17 cellular contexts compared by ENCODE assay signal in the genomic region with DNA sequence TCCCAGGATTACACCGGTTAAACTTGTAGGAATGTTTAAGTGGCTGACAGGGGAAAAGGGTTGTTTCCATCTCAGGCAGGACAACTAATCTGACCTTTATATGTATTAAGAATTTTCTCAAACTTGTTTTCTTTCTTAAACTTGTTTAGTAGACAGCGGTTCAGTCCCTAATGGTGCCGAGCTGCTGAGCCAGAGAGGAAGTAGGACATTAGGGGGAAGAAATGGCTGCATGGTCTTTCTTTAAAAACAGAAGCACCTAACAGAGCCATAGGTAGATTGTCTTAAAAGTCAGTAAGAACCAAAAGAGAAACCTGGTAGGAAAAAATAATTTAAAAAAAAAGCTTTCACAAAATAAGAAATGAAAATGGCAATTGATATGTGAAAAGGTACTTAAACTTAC. TPM values are rescaled to one million over a fixed set of nuclear protein-coding genes. Genes with fewer than 3 reads are reported as not detected.
DNase-seq lines count a peak whose midpoint lies in the region; ATAC-seq, FAIRE-seq and TF ChIP-seq lines count a peak whose summit lies in the region.
"Had no signal": no experiment of that assay in that cellular context is flagged by ENCODE, and none has a peak within 500 bp of the region (broad histone marks: within the 10 kb centered on the region; RNA-seq: fewer than 3 reads in every experiment).

No MANE protein-coding gene starts in this region.

- peaks cover 5% of the 10 kb centered on the region for H3F3A ChIP-seq in Loucy (ENCODE audit: low read depth)

- intact Hi-C loops in heart left ventricle (cut with DNase I) (loop anchor here in 9 of 10 donors (5.0 to 10.0 kb wide), 7 partner anchors 63 to 162 kb away; partner anchors contain the start of gene GBP1 (in 1 of the 9)), cardiac septum (cut with DNase I) (loop anchor here (5.0 kb wide), 3 partner anchors 67 to 173 kb away; partner anchors contain the start of gene GBP3)

- H3K4me1 Mint-ChIP-seq in effector memory CD8-positive, alpha-beta T cell (ENCODE audit: low read depth in 2 of 2): peaks cover 32 to 61% of the 10 kb centered on the region in 2 donors
- peaks cover 58% of the 10 kb centered on the region for H3K4me1 Mint-ChIP-seq in stimulated activated naive CD8-positive, alpha-beta T cell treated with anti-CD3 and anti-CD28 coated beads, Interleukin-15, amount 100 ng/mL, for 72 hours

- peak overlapping the region; percentile 59 to 95 for H3K4me3 Mint-ChIP-seq in effector memory CD8-positive, alpha-beta T cell
- H3K4me3 Mint-ChIP-seq in stimulated activated naive CD8-positive, alpha-beta T cell treated with anti-CD3 and anti-CD28 coated beads, Interleukin-15, amount 100 ng/mL, for 72 hours: peak overlapping the region; percentile 74 to 81
- H3K4me3 Mint-ChIP-seq: nephron had no signal

- H3K9me3 ChIP-seq in heart left ventricle (no peaks in the 10 kb centered on the region), Loucy (ENCODE audit: insufficient read depth, low read depth, low read length) (no peaks in the 10 kb centered on the region), WERI-Rb-1 (ENCODE audit: severe bottlenecking) (no peaks in the 10 kb centered on the region)

- H3K27me3 Mint-ChIP-seq in effector memory CD8-positive, alpha-beta T cell: no peaks in the 10 kb centered on the region
- H3K27me3 Mint-ChIP-seq in stimulated activated naive CD8-positive, alpha-beta T cell treated with anti-CD3 and anti-CD28 coated beads, Interleukin-15, amount 100 ng/mL, for 72 hours: no peaks in the 10 kb centered on the region

- no peak overlapping the region for H3K9ac ChIP-seq in Loucy (ENCODE audit: low read depth, low read length, poor library complexity, severe bottlenecking)

- H3K4me2 ChIP-seq in Loucy (ENCODE audit: low read depth, low read length, poor library complexity, severe bottlenecking): peak overlapping the region; percentile 29

- TF ChIP-seq CTCF in heart left ventricle (IDR thresholded peaks at IDR 0.05) (no peak), Loucy (conservative IDR thresholded peaks at IDR 0.05; ENCODE audit: low read length) (no peak), WERI-Rb-1 (IDR thresholded peaks at IDR 0.05; ENCODE audit: low read depth, low read length) (no peak)

- H3K27ac Mint-ChIP-seq in effector memory CD8-positive, alpha-beta T cell: peak overlapping the region; percentile 82 to 92
- peak overlapping the region; percentile 69 to 80 for H3K27ac Mint-ChIP-seq in stimulated activated naive CD8-positive, alpha-beta T cell treated with anti-CD3 and anti-CD28 coated beads, Interleukin-15, amount 100 ng/mL, for 72 hours
- H3K27ac Mint-ChIP-seq: nephron had no signal

- peak overlapping the region in 8 of 12 donors; percentile 3 to 76 (median 68) for H3K4me3 ChIP-seq in heart left ventricle
- no peak overlapping the region for H3K4me3 ChIP-seq in Loucy (ENCODE audit: low read length, poor library complexity, severe bottlenecking)
- H3K4me3 ChIP-seq in WERI-Rb-1 (ENCODE audit: low read depth, low read length): no peak overlapping the region

- no peaks in the 10 kb centered on the region for H3K9me2 ChIP-seq in Loucy (replicated peaks; ENCODE audit: low read depth, low read length)

- H3K36me3 Mint-ChIP-seq in effector memory CD8-positive, alpha-beta T cell (ENCODE audit: insufficient read depth): peaks cover 60% of the 10 kb centered on the region

- H3K27ac ChIP-seq in heart left ventricle (peak overlapping the region in 1 of 12 donors; percentile 27), WERI-Rb-1 (no peak overlapping the region)
- H3K27ac ChIP-seq: RWPE1 had no signal

- FAIRE-seq in H54 (lab: Jason Lieb, UNC): no peak
- FAIRE-seq: frontal cortex, HTR-8/SVneo had no signal

- 53 to 67% (median 54%) methylated on average over 3 of the region's 3 CpGs for WGBS in heart left ventricle, 4 donors

- H3K9me3 Mint-ChIP-seq in effector memory CD8-positive, alpha-beta T cell: no peaks in the 10 kb centered on the region
- H3K9me3 Mint-ChIP-seq in stimulated activated naive CD8-positive, alpha-beta T cell treated with anti-CD3 and anti-CD28 coated beads, Interleukin-15, amount 100 ng/mL, for 72 hours: no peaks in the 10 kb centered on the region
- H3K9me3 Mint-ChIP-seq: nephron had no signal

- peaks cover 0 to 64% (median 42%) of the 10 kb centered on the region in 9 donors for H3K36me3 ChIP-seq in heart left ventricle
- H3K36me3 ChIP-seq in Loucy (ENCODE audit: insufficient read depth, low read length): no peaks in the 10 kb centered on the region
- no peaks in the 10 kb centered on the region for H3K36me3 ChIP-seq in WERI-Rb-1

- TF ChIP-seq POLR2A in heart left ventricle (IDR thresholded peaks at IDR 0.05) (no peak), H54 (IDR thresholded peaks at IDR 0.05; ENCODE audit: low read depth, low read length) (no peak)

- ATAC-seq in heart left ventricle: no peak
- no peak for ATAC-seq in effector memory CD8-positive, alpha-beta T cell (replicated peaks)
- ATAC-seq in stimulated activated naive CD8-positive, alpha-beta T cell treated with anti-CD3 and anti-CD28 coated beads, Interleukin-15, amount 100 ng/mL, for 72 hours: no peak

- no peak for DNase-seq in heart left ventricle
- no peak for DNase-seq in cardiac septum (ENCODE audit: low spot score)
- no peak for DNase-seq in effector memory CD8-positive, alpha-beta T cell
- no peak for DNase-seq in stimulated activated naive CD8-positive, alpha-beta T cell treated with anti-CD3 and anti-CD28 coated beads, Interleukin-15, amount 100 ng/mL, for 72 hours
- DNase-seq in H54 (ENCODE audit: insufficient read length, low spot score): no peak
- DNase-seq in putamen (ENCODE audit: low spot score): no peak
- no peak for DNase-seq in WERI-Rb-1
- DNase-seq: aorta; NCI-H1417 treated with DMSO at 0.1 percent for 48 hours; NK-92 treated with Interleukin-12 subunit alpha and Interleukin-12 subunit beta, amount 100 ng/mL, for 24 hours; stimulated activated CD4-positive, alpha-beta T cell treated with anti-CD3 and anti-CD28 coated beads, Interleukin-15, amount 100 ng/mL, for 24 hours had no signal

- H3K79me2 ChIP-seq in Loucy (ENCODE audit: insufficient read depth, low read length): 0 out of 2 replicates have a peak, but pooled peaks cover 6% of the 10 kb centered on the region

- H2AFZ ChIP-seq in Loucy (ENCODE audit: low read length): no peak overlapping the region

- H3K4me1 ChIP-seq in heart left ventricle (peaks cover 0 to 75% (median 25%) of the 10 kb centered on the region in 12 donors), Loucy (ENCODE audit: insufficient read depth, low read length, poor library complexity, severe bottlenecking) (peaks cover 42% of the 10 kb centered on the region)

- no peaks in the 10 kb centered on the region for H3K27me3 ChIP-seq in heart left ventricle
- no peaks in the 10 kb centered on the region for H3K27me3 ChIP-seq in Loucy (ENCODE audit: insufficient read depth, low read length, poor library complexity, severe bottlenecking)
- peaks cover 5% of the 10 kb centered on the region for H3K27me3 ChIP-seq in WERI-Rb-1 (ENCODE audit: insufficient read depth, low read depth, severe bottlenecking)

- no peaks in the 10 kb centered on the region for H4K20me1 ChIP-seq in Loucy (ENCODE audit: insufficient read depth, low read length, poor library complexity, severe bottlenecking)

RNA-seq across cellular contexts. Expression of gene GBP4, which starts 3.3 kb away (rescaled TPM):
- total RNA-seq in heart left ventricle (10 to 100 TPM in 4 of 9 donors, 1 to 10 TPM in 5; 4.3 to 46.4 (median 6.4) TPM), cardiac septum (6.4 TPM)
- polyA plus RNA-seq in heart left ventricle: 10 to 100 TPM; 10.4 to 10.6 TPM

RNA-seq across cellular contexts. Expression of gene GBP7, which starts 19.7 kb away (rescaled TPM):
- total RNA-seq in heart left ventricle (under 1 TPM in 2 of 9 donors, not detected in 7; 0.16 to 0.17 TPM), cardiac septum (0.08 TPM)
- polyA plus RNA-seq in heart left ventricle: not detected
- total RNA-seq: frontal cortex, lower leg skin had no signal
- polyA plus RNA-seq: aorta had no signal

Comparison
In these comparisons a context has a peak if more than half of its experiments do, and no peak if none do; other contexts are left out.
1. H3K4me3 ChIP-seq: peak in heart left ventricle (8 of 12); none in Loucy (single experiment) and WERI-Rb-1 (single experiment).